In the genomic region with DNA sequence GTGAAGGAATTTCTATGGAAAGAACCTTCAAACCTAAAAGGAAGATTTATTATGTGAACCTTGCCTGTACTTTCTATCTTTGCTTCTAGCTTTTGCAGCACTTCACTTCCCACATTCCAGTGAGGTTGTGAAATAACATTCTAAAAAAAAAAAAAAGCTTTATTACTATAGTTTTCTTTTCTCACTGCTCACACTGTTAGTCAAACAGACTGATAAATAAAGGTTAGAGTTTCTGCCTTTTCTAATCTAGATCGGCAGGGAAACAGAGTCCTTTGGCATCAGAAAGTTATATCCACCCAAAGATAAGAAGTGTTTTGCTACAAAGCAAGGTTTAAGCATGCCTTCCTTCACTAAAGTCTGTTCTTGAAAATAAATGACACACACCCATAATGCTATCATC, we compare ENCODE assay signal across 1 cellular context.
TF ChIP-seq lines count a peak whose summit lies in the region.

No MANE protein-coding gene starts in this region.

TF ChIP-seq in liver, 16 proteins besides CTCF, POLR2A, EP300 and RAD21 (continued from another document):
- TF ChIP-seq, protein P1, sequence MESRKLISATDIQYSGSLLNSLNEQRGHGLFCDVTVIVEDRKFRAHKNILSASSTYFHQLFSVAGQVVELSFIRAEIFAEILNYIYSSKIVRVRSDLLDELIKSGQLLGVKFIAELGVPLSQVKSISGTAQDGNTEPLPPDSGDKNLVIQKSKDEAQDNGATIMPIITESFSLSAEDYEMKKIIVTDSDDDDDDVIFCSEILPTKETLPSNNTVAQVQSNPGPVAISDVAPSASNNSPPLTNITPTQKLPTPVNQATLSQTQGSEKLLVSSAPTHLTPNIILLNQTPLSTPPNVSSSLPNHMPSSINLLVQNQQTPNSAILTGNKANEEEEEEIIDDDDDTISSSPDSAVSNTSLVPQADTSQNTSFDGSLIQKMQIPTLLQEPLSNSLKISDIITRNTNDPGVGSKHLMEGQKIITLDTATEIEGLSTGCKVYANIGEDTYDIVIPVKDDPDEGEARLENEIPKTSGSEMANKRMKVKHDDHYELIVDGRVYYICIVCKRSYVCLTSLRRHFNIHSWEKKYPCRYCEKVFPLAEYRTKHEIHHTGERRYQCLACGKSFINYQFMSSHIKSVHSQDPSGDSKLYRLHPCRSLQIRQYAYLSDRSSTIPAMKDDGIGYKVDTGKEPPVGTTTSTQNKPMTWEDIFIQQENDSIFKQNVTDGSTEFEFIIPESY (IDR thresholded peaks at IDR 0.05), result no peak
- TF ChIP-seq JUND (IDR thresholded peaks at IDR 0.05) (no peak), RXRA (IDR thresholded peaks at IDR 0.05) (peak in 1 of 2 donors; percentile 38), TAF1 (conservative IDR thresholded peaks at IDR 0.05) (no peak), GABPA (IDR thresholded peaks at IDR 0.05 in 1 of 2, conservative IDR thresholded peaks at IDR 0.05 in 1 of 2) (no peak), NR2F2 (IDR thresholded peaks at IDR 0.05) (no peak), FOXA1 (IDR thresholded peaks at IDR 0.05) (no peak), HNF4A (conservative IDR thresholded peaks at IDR 0.05) (peak in 1 of 2 donors; percentile 37), FOXA2 (IDR thresholded peaks at IDR 0.05) (no peak), HNF4G (IDR thresholded peaks at IDR 0.05) (no peak), YY1 (IDR thresholded peaks at IDR 0.05) (no peak), SP1 (IDR thresholded peaks at IDR 0.05) (no peak)
- TF ChIP-seq, protein P2, sequence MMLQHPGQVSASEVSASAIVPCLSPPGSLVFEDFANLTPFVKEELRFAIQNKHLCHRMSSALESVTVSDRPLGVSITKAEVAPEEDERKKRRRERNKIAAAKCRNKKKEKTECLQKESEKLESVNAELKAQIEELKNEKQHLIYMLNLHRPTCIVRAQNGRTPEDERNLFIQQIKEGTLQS (IDR thresholded peaks at IDR 0.05), result no peak
- TF ChIP-seq, protein P3, sequence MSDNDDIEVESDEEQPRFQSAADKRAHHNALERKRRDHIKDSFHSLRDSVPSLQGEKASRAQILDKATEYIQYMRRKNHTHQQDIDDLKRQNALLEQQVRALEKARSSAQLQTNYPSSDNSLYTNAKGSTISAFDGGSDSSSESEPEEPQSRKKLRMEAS (IDR thresholded peaks at IDR 0.05), result no peak
